Comparison of ENCODE assay signal across 17 cellular contexts in the genomic region with DNA sequence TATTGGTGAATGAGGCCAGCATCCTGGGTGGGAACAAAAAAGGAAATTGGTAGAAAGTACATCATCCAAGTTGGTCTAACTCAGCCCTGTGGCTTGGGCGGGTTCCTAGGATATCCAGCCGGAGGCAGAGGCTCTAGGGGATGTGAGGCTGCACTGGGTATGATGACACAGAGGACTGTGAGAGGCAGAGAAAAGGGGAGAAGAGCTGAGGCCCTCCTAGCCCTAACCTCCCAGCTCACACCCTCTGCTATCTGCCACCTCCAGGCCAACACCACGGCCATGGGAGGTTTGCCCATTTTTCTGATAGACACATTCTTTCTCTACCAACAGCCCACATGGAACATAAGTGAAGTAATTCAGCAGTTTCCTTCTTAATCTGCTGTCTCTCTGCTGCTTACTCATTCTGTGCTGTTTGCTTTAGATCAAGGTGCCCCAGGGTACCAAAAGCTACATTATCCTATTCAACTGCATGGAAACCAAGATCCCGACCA.
DNase-seq lines count a peak whose midpoint lies in the region; ATAC-seq, FAIRE-seq and TF ChIP-seq lines count a peak whose summit lies in the region.
"Had no signal": no experiment of that assay in that cellular context is flagged by ENCODE, and none has a peak within 500 bp of the region (broad histone marks: within the 10 kb centered on the region; RNA-seq: fewer than 3 reads in every experiment).

No MANE protein-coding gene starts in this region.

- ATAC-seq in GM18517 (IDR thresholded peaks at IDR 0.05; ENCODE audit: unreplicated experiment), result no peak
- ATAC-seq: activated T-cell treated with anti-CD3 and anti-CD28 coated beads, Interleukin-2, amount 50 U/mL, for 4 hours; gastrocnemius medialis; stimulated activated naive CD8-positive, alpha-beta T cell treated with anti-CD3 and anti-CD28 coated beads, Interleukin-15, Interleukin-2, amounts not matched to agents 100 U/mL and 50 U/mL, for 24 hours had no signal

- no peak for FAIRE-seq in bronchial epithelial cell (lab: Jason Lieb, UNC)

- no peaks in the 10 kb centered on the region for H3K36me3 ChIP-seq in bronchial epithelial cell (ENCODE audit: control insufficient read depth, insufficient read depth, low read length)
- H3K36me3 ChIP-seq: gastrocnemius medialis had no signal

- in situ Hi-C loops in GM13976 (cut with MboI; ENCODE audit: low sequenced_read_pairs, unreplicated experiment), result no loop called here

- no peak for TF ChIP-seq CTCF in AG09309 (IDR thresholded peaks at IDR 0.05; ENCODE audit: control insufficient read depth, insufficient read depth, low read depth, low read length, missing control alignments)
- TF ChIP-seq CTCF in bronchial epithelial cell (IDR thresholded peaks at IDR 0.05; ENCODE audit: insufficient read depth, low read length, severe bottlenecking), result no peak
- TF ChIP-seq CTCF in GM13976 (IDR thresholded peaks at IDR 0.05; ENCODE audit: borderline replicate concordance, control extremely low read depth, extremely low read depth, insufficient read depth, missing control alignments), result no peak

- DNase-seq in AG09309 (ENCODE audit: low read depth) (peak; percentile 39), NCI-H226 (peak; percentile 90), bronchial epithelial cell (ENCODE audit: low read depth) (peak; percentile 87), iris pigment epithelial cell (ENCODE audit: low read depth) (peak; percentile 54), GM13976 (ENCODE audit: low spot score) (no peak), NCI-H1092 treated with DMSO at 0.1 percent for 48 hours (lab: John Stamatoyannopoulos, UW) (no peak)
- no peak for DNase-seq in activated T-cell treated with anti-CD3 and anti-CD28 coated beads, Interleukin-2, amount 50 U/mL, for 48 hours
- DNase-seq: activated CD4-positive, alpha-beta T cell treated with anti-CD3 and anti-CD28 coated beads, Interleukin-2, amount 10 ng/mL, durations not matched to agents 24 days and 14 days; activated T-cell treated with anti-CD3 and anti-CD28 coated beads, Interleukin-2, amount 50 U/mL, for 4 hours; gastrocnemius medialis; HCEC 1CT; Karpas-422; midbrain; NCI-H2081; NCI-H748 treated with DMSO at 0.1 percent for 48 hours; stimulated activated naive CD8-positive, alpha-beta T cell treated with anti-CD3 and anti-CD28 coated beads, Interleukin-15, Interleukin-2, amounts not matched to agents 100 U/mL and 50 U/mL, for 24 hours had no signal

- H3K27me3 ChIP-seq in bronchial epithelial cell (ENCODE audit: control insufficient read depth, insufficient read depth, low read length), result no peaks in the 10 kb centered on the region
- H3K27me3 ChIP-seq: gastrocnemius medialis had no signal

- no peak overlapping the region for H3K4me3 ChIP-seq in AG09309 (ENCODE audit: control insufficient read depth, low read depth, low read length)
- H3K4me3 ChIP-seq in bronchial epithelial cell (ENCODE audit: low read depth, low read length), result no peak overlapping the region
- H3K4me3 ChIP-seq: gastrocnemius medialis had no signal

Comparison
In these comparisons a context has a peak if more than half of its experiments do, and no peak if none do; other contexts are left out.
1. DNase-seq: peak in AG09309 (single experiment), NCI-H226 (single experiment), bronchial epithelial cell (single experiment) and iris pigment epithelial cell (single experiment); none in GM13976 (single experiment), activated T-cell treated with anti-CD3 and anti-CD28 coated beads, Interleukin-2, amount 50 U/mL, for 48 hours (0 of 2) and NCI-H1092 treated with DMSO at 0.1 percent for 48 hours (single experiment).